ENCODE assay signal across 16 cellular contexts in genomic region chr15:85011210-85011571, GRCh38. TPM values are rescaled to one million over a fixed set of nuclear protein-coding genes. Genes with fewer than 3 reads are reported as not detected.
DNase-seq lines count a peak whose midpoint lies in the region; ATAC-seq, FAIRE-seq and TF ChIP-seq lines count a peak whose summit lies in the region.
"Had no signal": no experiment of that assay in that cellular context is flagged by ENCODE, and none has a peak within 500 bp of the region (broad histone marks: within the 10 kb centered on the region; RNA-seq: fewer than 3 reads in every experiment).

No MANE protein-coding gene starts in this region.

- TF ChIP-seq CTCF in A549 (IDR thresholded peaks at IDR 0.05) (no peak), GM12878 (IDR thresholded peaks at IDR 0.05 in 2 of 3, conservative IDR thresholded peaks at IDR 0.05 in 1 of 3; ENCODE audit: control insufficient read depth in 2 of 3, extremely low read depth in 1 of 3, insufficient read depth in 1 of 3, low read depth in 3 of 3, low read length in 3 of 3) (no peak)

- peaks cover 65% of the 10 kb centered on the region for H3K79me2 ChIP-seq in GM12878 (ENCODE audit: control insufficient read depth, insufficient read depth, low read length)

- TF ChIP-seq POLR2A in A549 (IDR thresholded peaks at IDR 0.05; ENCODE audit: low read length) (no peak), GM12878 (IDR thresholded peaks at IDR 0.05; ENCODE audit: low read depth, low read length) (no peak)

- no TSS peak for BruUV-seq in GM12878 (replicated peaks; lab: Mats Ljungman, UMichigan)

- H3K4me2 ChIP-seq in A549 = peak overlapping the region; percentile 44
- no peak overlapping the region; the same call in 1 of the 2 replicates for H3K4me2 ChIP-seq in GM12878 (ENCODE audit: control insufficient read depth, insufficient read depth)

- TF ChIP-seq EP300 in A549 (IDR thresholded peaks at IDR 0.05) (no peak), GM12878 (IDR thresholded peaks at IDR 0.05; ENCODE audit: borderline replicate concordance in 1 of 2, control insufficient read depth in 1 of 2, low read depth in 2 of 2, low read length in 2 of 2) (no peak)

- no peak for TF ChIP-seq RAD21 in A549 (conservative IDR thresholded peaks at IDR 0.05 in 1 of 2, IDR thresholded peaks at IDR 0.05 in 1 of 2)
- TF ChIP-seq RAD21 in GM12878 (IDR thresholded peaks at IDR 0.05; ENCODE audit: insufficient read depth, low read depth, low read length) = no peak

- intact Hi-C loops in GM12878 (cut with micrococcal nuclease; ENCODE audit: unreplicated experiment) = no loop called here

- ATAC-seq in A549 = no peak
- ATAC-seq in GM12878 = no peak
- ATAC-seq in left lobe of liver = peak; percentile 72
- ATAC-seq in GM18520 (IDR thresholded peaks at IDR 0.05; ENCODE audit: unreplicated experiment) = no peak
- ATAC-seq: stimulated activated naive CD8-positive, alpha-beta T cell treated with anti-CD3 and anti-CD28 coated beads, Interleukin-15, amount 100 ng/mL, for 72 hours had no signal

- DNase-seq in A549 (ENCODE audit: low read depth in 1 of 2, low spot score in 1 of 2) (no peak), GM12878 (ENCODE audit: low read depth, low spot score) (no peak), left lobe of liver (ENCODE audit: low spot score) (no peak), HK-2 (ENCODE audit: unreplicated experiment) (no peak), MV-4-11 (lab: John Stamatoyannopoulos, UW) (no peak)
- no peak for DNase-seq in activated CD8-positive, alpha-beta memory T cell treated with anti-CD3 and anti-CD28 coated beads for 24 hours
- DNase-seq: activated CD4-positive, alpha-beta T cell treated with anti-CD3 and anti-CD28 coated beads for 1 hour; activated T-cell treated with anti-CD3 and anti-CD28 coated beads for 4 hours; midbrain; NCI-H146; NCI-H510A treated with DMSO at 0.1 percent for 48 hours; stimulated activated naive CD8-positive, alpha-beta T cell treated with anti-CD3 and anti-CD28 coated beads, Interleukin-15, amount 100 ng/mL, for 72 hours had no signal

- no peaks in the 10 kb centered on the region; a peak in 1 of 4 replicates for H3K36me3 ChIP-seq in GM12878 (ENCODE audit: control insufficient read depth in 2 of 2, insufficient read depth in 2 of 2, low read length in 1 of 2)
- H3K36me3 ChIP-seq in rectal smooth muscle tissue (ENCODE audit: control insufficient read depth, insufficient read depth, low read length) = no peaks in the 10 kb centered on the region

- peaks cover 66% of the 10 kb centered on the region for H3K4me1 ChIP-seq in A549
- peaks cover 50% of the 10 kb centered on the region for H3K4me1 ChIP-seq in GM12878 (ENCODE audit: control insufficient read depth, insufficient read depth, low read length)
- peaks cover 16% of the 10 kb centered on the region for H3K4me1 ChIP-seq in rectal smooth muscle tissue (ENCODE audit: control insufficient read depth, insufficient read depth, low read length)

- RAD21 ChIA-PET in GM12878 (lab: Charles Lee; ENCODE audit: unreplicated experiment) = interaction anchor here (0.8 to 3.7 kb wide), 10 partner anchors 13 to 302 kb away, joined by 3 to 21 read pairs (median 4); no protein-coding TSS in a partner anchor

- no peak overlapping the region; the same call in 1 of the 2 replicates for H2AFZ ChIP-seq in GM12878 (ENCODE audit: control insufficient read depth, low read depth, low read length)

- POLR2A ChIA-PET in A549 (lab: Yijun Ruan, JAX) = no interaction called here
- POLR2A ChIA-PET in GM12878 (lab: Charles Lee) = interaction anchor here (2.1 to 5.3 kb wide), 3 partner anchors 11 to 23 kb away, joined by 11 to 34 read pairs (median 12); no protein-coding TSS in a partner anchor

- H3K4me3 ChIP-seq in A549 (no peak overlapping the region), GM12878 (no peak overlapping the region), rectal smooth muscle tissue (ENCODE audit: low read length) (no peak overlapping the region)

- FAIRE-seq in A549 (lab: Jason Lieb, UNC) (no peak), GM12878 (lab: Jason Lieb, UNC) (no peak)
- FAIRE-seq: colon, RCC 7860 had no signal

- no peak overlapping the region for H3K9ac ChIP-seq in GM12878 (ENCODE audit: control insufficient read depth, insufficient read depth, low read length)
- no peak overlapping the region for H3K9ac ChIP-seq in rectal smooth muscle tissue (ENCODE audit: low read length)

- in situ Hi-C loops in GM12878 (cut with MboI) = no loop called here

- 0 out of 6 replicates have a peak overlapping the region, but pooled peaks of 1 of the 2 experiments have one; percentile 4 for H3K27ac ChIP-seq in A549
- H3K27ac ChIP-seq in GM12878 (ENCODE audit: control insufficient read depth, insufficient read depth) = peak overlapping the region; percentile 56
- H3K27ac ChIP-seq in rectal smooth muscle tissue (ENCODE audit: low read depth, low read length) = peak overlapping the region; percentile 16

- H3K27me3 ChIP-seq in GM12878 (replicated peaks in 1 of 2; ENCODE audit: control insufficient read depth in 2 of 2, insufficient read depth in 2 of 2, low read length in 1 of 2) (no peaks in the 10 kb centered on the region), rectal smooth muscle tissue (ENCODE audit: control insufficient read depth, insufficient read depth, low read length) (no peaks in the 10 kb centered on the region)

- WGBS in A549 (ENCODE audit: missing lambda C conversion rate) = 44% methylated on average over 2 of the region's 2 CpGs
- 42% methylated on average over 2 of the region's 2 CpGs for WGBS in GM12878 (ENCODE audit: insufficient coverage, insufficient replicate concordance, low lambda C conversion rate, missing lambda C conversion rate)

- CTCF ChIA-PET in A549 (lab: Yijun Ruan, JAX) (interaction anchor here (0.7 to 2.2 kb wide), 3 partner anchors 11 to 33 kb away, joined by 3 to 8 read pairs (median 8); no protein-coding TSS in a partner anchor), GM12878 (lab: Yijun Ruan, JAX) (interaction anchor here (1.6 to 2.6 kb wide), 3 partner anchors 11 to 33 kb away, joined by 9 to 16 read pairs (median 10); no protein-coding TSS in a partner anchor)

- no peaks in the 10 kb centered on the region for H3K9me3 ChIP-seq in A549
- H3K9me3 ChIP-seq in GM12878 (replicated peaks; ENCODE audit: control insufficient read depth, insufficient read depth, low read length) = peaks cover 1% of the 10 kb centered on the region; the same call in 2 of the 3 replicates

- no peaks in the 10 kb centered on the region for H4K20me1 ChIP-seq in GM12878 (ENCODE audit: control insufficient read depth, insufficient read depth)

- SMC1A ChIA-PET in GM12878 (lab: Charles Lee; ENCODE audit: uncharacterized antibody, unreplicated experiment) = interaction anchor here (0.7 to 4.6 kb wide), 9 partner anchors 9 to 94 kb away, joined by 3 to 27 read pairs (median 11); partner anchors contain the start of gene PDE8A

TF ChIP-seq in A549, 52 proteins besides CTCF, POLR2A, EP300 and RAD21 (continues in another document):
- no peak for TF ChIP-seq CBX2 (IDR thresholded peaks at IDR 0.05; ENCODE audit: borderline replicate concordance, low read depth)
- no peak for TF ChIP-seq HEYL (CRISPR knock-in tag; IDR thresholded peaks at IDR 0.05)
- TF ChIP-seq KDM1A (IDR thresholded peaks at IDR 0.05; ENCODE audit: low read depth) = no peak
- TF ChIP-seq HOXA7 (CRISPR knock-in tag; IDR thresholded peaks at IDR 0.05) = no peak
- no peak for TF ChIP-seq TP53 (CRISPR knock-in tag; IDR thresholded peaks at IDR 0.05)

TF ChIP-seq in GM12878, 131 proteins besides CTCF, POLR2A, EP300 and RAD21 (continues in another document):
- TF ChIP-seq, protein P1, sequence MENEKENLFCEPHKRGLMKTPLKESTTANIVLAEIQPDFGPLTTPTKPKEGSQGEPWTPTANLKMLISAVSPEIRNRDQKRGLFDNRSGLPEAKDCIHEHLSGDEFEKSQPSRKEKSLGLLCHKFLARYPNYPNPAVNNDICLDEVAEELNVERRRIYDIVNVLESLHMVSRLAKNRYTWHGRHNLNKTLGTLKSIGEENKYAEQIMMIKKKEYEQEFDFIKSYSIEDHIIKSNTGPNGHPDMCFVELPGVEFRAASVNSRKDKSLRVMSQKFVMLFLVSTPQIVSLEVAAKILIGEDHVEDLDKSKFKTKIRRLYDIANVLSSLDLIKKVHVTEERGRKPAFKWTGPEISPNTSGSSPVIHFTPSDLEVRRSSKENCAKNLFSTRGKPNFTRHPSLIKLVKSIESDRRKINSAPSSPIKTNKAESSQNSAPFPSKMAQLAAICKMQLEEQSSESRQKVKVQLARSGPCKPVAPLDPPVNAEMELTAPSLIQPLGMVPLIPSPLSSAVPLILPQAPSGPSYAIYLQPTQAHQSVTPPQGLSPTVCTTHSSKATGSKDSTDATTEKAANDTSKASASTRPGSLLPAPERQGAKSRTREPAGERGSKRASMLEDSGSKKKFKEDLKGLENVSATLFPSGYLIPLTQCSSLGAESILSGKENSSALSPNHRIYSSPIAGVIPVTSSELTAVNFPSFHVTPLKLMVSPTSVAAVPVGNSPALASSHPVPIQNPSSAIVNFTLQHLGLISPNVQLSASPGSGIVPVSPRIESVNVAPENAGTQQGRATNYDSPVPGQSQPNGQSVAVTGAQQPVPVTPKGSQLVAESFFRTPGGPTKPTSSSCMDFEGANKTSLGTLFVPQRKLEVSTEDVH (IDR thresholded peaks at IDR 0.05; ENCODE audit: low read depth, partially characterized antibody) = no peak
- no peak for TF ChIP-seq STAT3 (IDR thresholded peaks at IDR 0.05; ENCODE audit: low read depth, low read length)

RNA-seq across cellular contexts. Expression of gene PDE8A, which starts 29.5 kb away (rescaled TPM):
- polyA plus RNA-seq in A549 (2011; rRNA removed) (171 and 204 TPM in 2 replicates), A549 (2017; fragmentation: RNase III; extraction: RNeasy Plus Mini Kit Qiagen cat#74134 plus additional on column Dnase treatment) (44.4 to 45.3 TPM (median 45.0 TPM) in 3 replicates), GM12878 (2011; rRNA removed) (69.2 and 83.5 TPM in 2 replicates), GM12878 (2014; fragmentation: Illumina TruSeq; extraction: Trizol) (33.9 and 51.0 TPM in 2 replicates), GM12878 (2014; fragmentation: Nextera tagmentation; extraction: Ambion mirVana) (1 to 10 TPM; 6.7 to 9.9 TPM), GM12878 (2014; rRNA removed) (31.1 and 39.9 TPM in 2 replicates), GM12878 (2016; fragmentation: Nextera tagmentation; extraction: Ambion mirVana) (10 to 100 TPM; 12.0 to 14.8 TPM)
- 43.7 and 46.8 TPM in 2 replicates for polyA plus RNA-seq in A549 (2012; cell fraction: cytosol; rRNA removed)
- 57.8 and 99.2 TPM in 2 replicates for polyA plus RNA-seq in A549 (2012; cell fraction: nucleus; rRNA removed)
- polyA minus RNA-seq in A549 (2011; rRNA and poly(A)+ RNA removed) = 104 and 125 TPM in 2 replicates
- 284 and 339 TPM in 2 replicates for total RNA-seq in GM12878 (2013; cell fraction: nucleolus; rRNA removed)
- total RNA-seq in GM12878 (2014; rRNA removed) (26.2 and 37.3 TPM in 2 replicates), GM12878 (2014; rRNA removed; fragmentation: Illumina TruSeq; extraction: Trizol) (28.3 and 29.1 TPM in 2 replicates), GM12878 (2021) (26.8 and 28.4 TPM in 2 replicates), left lobe of liver (33.1 TPM)
- 21.8 TPM for polyA plus RNA-seq in GM12878 (2011; ENCODE audit: low read depth)
- 30.3 and 31.9 TPM in 2 replicates for polyA plus RNA-seq in GM12878 (2011; cell fraction: cytosol; rRNA removed)
- polyA plus RNA-seq in GM12878 (2011; cell fraction: nucleus; rRNA removed) = 137 and 139 TPM in 2 replicates
- 21.2 and 25.2 TPM in 2 replicates for polyA plus RNA-seq in GM12878 (2012)
- 55.1 and 82.7 TPM in 2 replicates for polyA minus RNA-seq in GM12878 (2011; rRNA and poly(A)+ RNA removed)
- polyA minus RNA-seq in GM12878 (2011; cell fraction: cytosol; rRNA and poly(A)+ RNA removed) = 17.4 and 24.4 TPM in 2 replicates
- 46.2 and 60.8 TPM in 2 replicates for polyA minus RNA-seq in GM12878 (2011; cell fraction: nucleus; rRNA and poly(A)+ RNA removed)
